Comparison of ENCODE assay signal across 1 cellular context in genomic region chr5:96934695-96935555, GRCh38.
A peak's percentile ranks its signal among the peaks of the same experiment; 100 is the strongest.
TF ChIP-seq lines count a peak whose summit lies in the region.

No MANE protein-coding gene starts in this region.

TF ChIP-seq in K562, 482 proteins besides CTCF, POLR2A, EP300 and RAD21 (continued from another document and continues in another):
- no peak for TF ChIP-seq ZNF224 (CRISPR knock-in tag; IDR thresholded peaks at IDR 0.05)
- no peak for TF ChIP-seq ZBTB43 (CRISPR knock-in tag; IDR thresholded peaks at IDR 0.05)
- no peak for TF ChIP-seq FOXP1 (CRISPR knock-in tag; IDR thresholded peaks at IDR 0.05)
- TF ChIP-seq DPF2 (IDR thresholded peaks at IDR 0.05) = no peak
- no peak for TF ChIP-seq TCF7L2 (IDR thresholded peaks at IDR 0.05; ENCODE audit: low read depth, low read length)
- no peak for TF ChIP-seq ASH1L (IDR thresholded peaks at IDR 0.05; ENCODE audit: borderline replicate concordance, low read depth, partially characterized antibody)
- peak; percentile 17; the same call in 1 of the 2 replicates for TF ChIP-seq ZNF232 (CRISPR knock-in tag; IDR thresholded peaks at IDR 0.05)
- no peak for TF ChIP-seq ZC3H8 (IDR thresholded peaks at IDR 0.05)
- no peak for TF ChIP-seq ZBTB33 (CRISPR knock-in tag; IDR thresholded peaks at IDR 0.05)
- no peak for TF ChIP-seq XRCC3 (IDR thresholded peaks at IDR 0.05)
- TF ChIP-seq ETV5 (CRISPR knock-in tag; IDR thresholded peaks at IDR 0.05; ENCODE audit: low read depth) = peak; percentile 13; the same call in 1 of the 2 replicates
- TF ChIP-seq ZBTB2 (IDR thresholded peaks at IDR 0.05) = no peak
- no peak for TF ChIP-seq TGIF2 (CRISPR knock-in tag; IDR thresholded peaks at IDR 0.05)
- peak; percentile 33 for TF ChIP-seq CBFA2T3 (IDR thresholded peaks at IDR 0.05)
- no peak for TF ChIP-seq STAT5A (IDR thresholded peaks at IDR 0.05; ENCODE audit: borderline replicate concordance, low read length)
- peak; percentile 64; the same call in 1 of the 2 replicates for TF ChIP-seq RHOXF2B (CRISPR knock-in tag; conservative IDR thresholded peaks at IDR 0.05)
- no peak for TF ChIP-seq ZNF3 (CRISPR knock-in tag; IDR thresholded peaks at IDR 0.05)
- TF ChIP-seq BACH1 (tag; IDR thresholded peaks at IDR 0.05) = no peak; the same call in 1 of the 2 replicates
- peak; percentile 73; the same call in 1 of the 2 replicates for TF ChIP-seq ZBTB17 (CRISPR knock-in tag; IDR thresholded peaks at IDR 0.05)
- peak; percentile 93 for TF ChIP-seq NFRKB (IDR thresholded peaks at IDR 0.05; ENCODE audit: low read depth)
- no peak for TF ChIP-seq PHB2 (IDR thresholded peaks at IDR 0.05; ENCODE audit: low read depth)
- TF ChIP-seq ZNF212 (CRISPR knock-in tag; IDR thresholded peaks at IDR 0.05) = no peak
- TF ChIP-seq THAP7 (CRISPR knock-in tag; IDR thresholded peaks at IDR 0.05) = peak; percentile 50; the same call in 1 of the 2 replicates
- TF ChIP-seq HMGN3 (IDR thresholded peaks at IDR 0.05; ENCODE audit: borderline replicate concordance, extremely low read depth, insufficient read length, low read depth, low read length) = peak; percentile 98
- TF ChIP-seq SRF (CRISPR knock-in tag; IDR thresholded peaks at IDR 0.05) = no peak; a peak in 1 of 4 replicates
- TF ChIP-seq ZNF146 (CRISPR knock-in tag; IDR thresholded peaks at IDR 0.05; ENCODE audit: unreplicated experiment) = peak; percentile 6
- TF ChIP-seq CBX2 (IDR thresholded peaks at IDR 0.05; ENCODE audit: insufficient read depth, low read length, poor library complexity, severe bottlenecking) = no peak
- no peak for TF ChIP-seq ZNF124 (CRISPR knock-in tag; IDR thresholded peaks at IDR 0.05)
- peak; percentile 72 for TF ChIP-seq PRDM10 (IDR thresholded peaks at IDR 0.05; ENCODE audit: partially characterized antibody)
- TF ChIP-seq E2F6 (IDR thresholded peaks at IDR 0.05; ENCODE audit: borderline replicate concordance in 1 of 2, extremely low read depth in 1 of 2, insufficient read depth in 1 of 2, insufficient read length in 1 of 2, low read depth in 1 of 2, low read length in 1 of 2, poor library complexity in 1 of 2, severe bottlenecking in 1 of 2) = peak; percentile 73 to 86
- no peak for TF ChIP-seq HBP1 (CRISPR knock-in tag; IDR thresholded peaks at IDR 0.05)
- TF ChIP-seq NFXL1 (CRISPR knock-in tag; IDR thresholded peaks at IDR 0.05) = no peak
- peak; percentile 94 for TF ChIP-seq CTBP1 (IDR thresholded peaks at IDR 0.05; ENCODE audit: borderline replicate concordance)
- peak in 1 of 2 experiments; percentile 15 for TF ChIP-seq AFF1 (IDR thresholded peaks at IDR 0.05; ENCODE audit: low read depth in 1 of 2, partially characterized antibody in 2 of 2)
- TF ChIP-seq ZBTB49 (CRISPR knock-in tag; IDR thresholded peaks at IDR 0.05; ENCODE audit: borderline replicate concordance) = no peak
- TF ChIP-seq ZNF512 (tag; IDR thresholded peaks at IDR 0.05) = no peak
- no peak for TF ChIP-seq TCF3 (CRISPR knock-in tag; IDR thresholded peaks at IDR 0.05)
- peak; percentile 82; the same call in 1 of the 2 replicates for TF ChIP-seq RB1 (IDR thresholded peaks at IDR 0.05; ENCODE audit: low read depth)
- TF ChIP-seq ZNF395 (CRISPR knock-in tag; IDR thresholded peaks at IDR 0.05) = peak; percentile 82; the same call in 1 of the 2 replicates
